8 cellular contexts compared by ENCODE assay signal in the genomic region with DNA sequence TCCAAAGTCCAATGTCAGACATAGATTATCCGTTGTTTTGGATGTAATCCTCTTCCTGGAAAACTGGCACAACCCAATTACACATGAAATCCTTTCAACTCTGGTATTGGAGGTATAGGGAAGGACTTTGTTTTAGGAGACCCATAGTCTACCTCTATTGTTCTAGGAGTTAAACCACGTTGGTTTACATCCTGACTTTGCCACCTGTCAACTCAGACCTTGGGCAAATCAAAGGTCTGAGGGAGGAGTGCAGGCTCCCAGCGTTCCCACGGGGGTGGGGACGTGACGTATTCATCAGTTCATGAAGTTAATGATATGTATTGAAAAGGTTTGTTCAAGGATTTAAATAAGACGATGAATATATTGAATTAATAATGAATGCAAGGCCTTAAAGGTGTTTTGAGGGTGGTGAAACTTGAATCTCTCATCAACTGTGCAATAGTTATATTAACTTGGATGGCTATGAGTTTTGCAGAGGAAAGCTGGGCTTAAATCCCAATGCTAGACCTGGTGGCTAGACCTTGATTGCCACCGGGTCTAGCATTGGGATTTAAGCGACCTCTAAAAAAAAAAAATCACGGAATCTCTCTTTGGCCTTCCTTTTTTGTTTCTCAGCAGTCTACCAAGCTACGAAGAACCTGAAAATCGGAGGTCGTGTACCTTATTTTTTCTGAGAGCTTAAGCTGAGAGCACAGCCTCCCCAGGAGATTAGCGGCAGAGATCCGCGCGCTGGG. TPM values are rescaled to one million over a fixed set of nuclear protein-coding genes. Genes with fewer than 3 reads are reported as not detected.
DNase-seq lines count a peak whose midpoint lies in the region; ATAC-seq and TF ChIP-seq lines count a peak whose summit lies in the region.

No MANE protein-coding gene starts in this region.

- TF ChIP-seq EP300 in neural cell (conservative IDR thresholded peaks at IDR 0.05; ENCODE audit: poor library complexity, severe bottlenecking), result no peak

- H3K9me2 ChIP-seq in Karpas-422 (replicated peaks; ENCODE audit: insufficient read depth, low read length), result no peaks in the 10 kb centered on the region
- no peaks in the 10 kb centered on the region for H3K9me2 ChIP-seq in neural cell (ENCODE audit: insufficient read depth, low read length)

- peak overlapping the region; percentile 100 for H3K9ac ChIP-seq in Karpas-422 (ENCODE audit: low read length)
- peak overlapping the region; percentile 99 for H3K9ac ChIP-seq in neural cell (ENCODE audit: low read length)

- no peaks in the 10 kb centered on the region for H3K27me3 ChIP-seq in Karpas-422 (ENCODE audit: low read length)
- no peaks in the 10 kb centered on the region for H3K27me3 ChIP-seq in dorsolateral prefrontal cortex
- no peaks in the 10 kb centered on the region for H3K27me3 ChIP-seq in neural cell (ENCODE audit: insufficient read depth, low read depth, low read length)

- ATAC-seq in GM21360 (IDR thresholded peaks at IDR 0.05; ENCODE audit: unreplicated experiment) (no peak), HG02571 (IDR thresholded peaks at IDR 0.05; ENCODE audit: unreplicated experiment) (no peak)

- H3K4me2 ChIP-seq in Karpas-422 (ENCODE audit: low read depth, low read length, poor library complexity, severe bottlenecking) (peak overlapping the region; percentile 95), neural cell (ENCODE audit: low read length) (peak overlapping the region; percentile 86)

- H3K9me3 ChIP-seq in Karpas-422 (ENCODE audit: low read length), result no peaks in the 10 kb centered on the region
- no peaks in the 10 kb centered on the region for H3K9me3 ChIP-seq in neural cell (ENCODE audit: low read length)

- intact Hi-C loops in dorsolateral prefrontal cortex (cut with DNase I), result loop anchor here (5.0 to 10.0 kb wide), 5 partner anchors 87 to 291 kb away; a partner anchor contains a TSS

- H2AFZ ChIP-seq in Karpas-422 (ENCODE audit: low read length), result peak overlapping the region; percentile 35; the same call in 1 of the 2 replicates
- H2AFZ ChIP-seq in neural cell (ENCODE audit: low read depth, low read length), result peak overlapping the region; percentile 85

- in situ Hi-C loops in G401 (cut with HindIII; ENCODE audit: low sequenced_read_pairs), result no loop called here

- H3K36me3 ChIP-seq in Karpas-422 (ENCODE audit: insufficient read depth, low read length) (peaks cover 6% of the 10 kb centered on the region), neural cell (ENCODE audit: insufficient read depth, low read length) (no peaks in the 10 kb centered on the region)

- no peak for TF ChIP-seq RAD21 in neural cell (conservative IDR thresholded peaks at IDR 0.05)

- H4K20me1 ChIP-seq in Karpas-422 (ENCODE audit: insufficient read depth, low read depth, low read length) (peaks cover 1% of the 10 kb centered on the region; the same call in 1 of the 2 replicates), neural cell (ENCODE audit: insufficient read depth) (no peaks in the 10 kb centered on the region)

- peaks cover 28% of the 10 kb centered on the region for H3K4me1 ChIP-seq in Karpas-422 (ENCODE audit: low read length)

- TF ChIP-seq CTCF in dorsolateral prefrontal cortex (IDR thresholded peaks at IDR 0.05 in 54 of 56, conservative IDR thresholded peaks at IDR 0.05 in 2 of 56; ENCODE audit: low read depth in 1 of 56, partially characterized antibody in 56 of 56) (no peak), neural cell (IDR thresholded peaks at IDR 0.05; ENCODE audit: poor library complexity, severe bottlenecking) (no peak)

- DNase-seq in G401 (ENCODE audit: low spot score) (peak; percentile 16), Karpas-422 (no peak), dorsolateral prefrontal cortex (no peak), mesenteric fat pad (ENCODE audit: low spot score) (no peak)
- no peak for DNase-seq in stimulated activated CD4-positive, alpha-beta T cell treated with anti-CD3 and anti-CD28 coated beads, Interleukin-4, amount 100 ng/mL, for 4 hours

- H3K4me3 ChIP-seq in Karpas-422 (ENCODE audit: low read length), result peak overlapping the region; percentile 75
- peak overlapping the region; percentile 67 to 97 (median 81) for H3K4me3 ChIP-seq in dorsolateral prefrontal cortex
- H3K4me3 ChIP-seq in neural cell (ENCODE audit: low read length), result peak overlapping the region; percentile 98

- peaks cover 13% of the 10 kb centered on the region for H3F3A ChIP-seq in neural cell (ENCODE audit: insufficient read depth, low read length, poor library complexity, severe bottlenecking)

- H3K27ac ChIP-seq in Karpas-422 (ENCODE audit: low read length) (peak overlapping the region; percentile 93), dorsolateral prefrontal cortex (peak overlapping the region; percentile 52 to 97 (median 91)), neural cell (ENCODE audit: low read length) (peak overlapping the region; percentile 98)

- H3K79me2 ChIP-seq in Karpas-422 (ENCODE audit: low read length), result peaks cover 46% of the 10 kb centered on the region
- peaks cover 25% of the 10 kb centered on the region for H3K79me2 ChIP-seq in neural cell (replicated peaks; ENCODE audit: insufficient read depth, low read length)

TF ChIP-seq in neural cell, 6 proteins besides CTCF, POLR2A, EP300 and RAD21:
- TF ChIP-seq MXI1 (conservative IDR thresholded peaks at IDR 0.05; ENCODE audit: poor library complexity, severe bottlenecking) (no peak), POLR2AphosphoS5 (IDR thresholded peaks at IDR 0.05) (no peak), SMC3 (conservative IDR thresholded peaks at IDR 0.05; ENCODE audit: poor library complexity) (no peak), EZH2 (IDR thresholded peaks at IDR 0.05; ENCODE audit: borderline replicate concordance, insufficient read depth, low read length, poor library complexity, severe bottlenecking) (no peak), TAF1 (IDR thresholded peaks at IDR 0.05; ENCODE audit: low read depth) (no peak)
- TF ChIP-seq, protein P1, sequence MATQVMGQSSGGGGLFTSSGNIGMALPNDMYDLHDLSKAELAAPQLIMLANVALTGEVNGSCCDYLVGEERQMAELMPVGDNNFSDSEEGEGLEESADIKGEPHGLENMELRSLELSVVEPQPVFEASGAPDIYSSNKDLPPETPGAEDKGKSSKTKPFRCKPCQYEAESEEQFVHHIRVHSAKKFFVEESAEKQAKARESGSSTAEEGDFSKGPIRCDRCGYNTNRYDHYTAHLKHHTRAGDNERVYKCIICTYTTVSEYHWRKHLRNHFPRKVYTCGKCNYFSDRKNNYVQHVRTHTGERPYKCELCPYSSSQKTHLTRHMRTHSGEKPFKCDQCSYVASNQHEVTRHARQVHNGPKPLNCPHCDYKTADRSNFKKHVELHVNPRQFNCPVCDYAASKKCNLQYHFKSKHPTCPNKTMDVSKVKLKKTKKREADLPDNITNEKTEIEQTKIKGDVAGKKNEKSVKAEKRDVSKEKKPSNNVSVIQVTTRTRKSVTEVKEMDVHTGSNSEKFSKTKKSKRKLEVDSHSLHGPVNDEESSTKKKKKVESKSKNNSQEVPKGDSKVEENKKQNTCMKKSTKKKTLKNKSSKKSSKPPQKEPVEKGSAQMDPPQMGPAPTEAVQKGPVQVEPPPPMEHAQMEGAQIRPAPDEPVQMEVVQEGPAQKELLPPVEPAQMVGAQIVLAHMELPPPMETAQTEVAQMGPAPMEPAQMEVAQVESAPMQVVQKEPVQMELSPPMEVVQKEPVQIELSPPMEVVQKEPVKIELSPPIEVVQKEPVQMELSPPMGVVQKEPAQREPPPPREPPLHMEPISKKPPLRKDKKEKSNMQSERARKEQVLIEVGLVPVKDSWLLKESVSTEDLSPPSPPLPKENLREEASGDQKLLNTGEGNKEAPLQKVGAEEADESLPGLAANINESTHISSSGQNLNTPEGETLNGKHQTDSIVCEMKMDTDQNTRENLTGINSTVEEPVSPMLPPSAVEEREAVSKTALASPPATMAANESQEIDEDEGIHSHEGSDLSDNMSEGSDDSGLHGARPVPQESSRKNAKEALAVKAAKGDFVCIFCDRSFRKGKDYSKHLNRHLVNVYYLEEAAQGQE (IDR thresholded peaks at IDR 0.05; ENCODE audit: borderline replicate concordance), result no peak

RNA-seq across cellular contexts. Expression of a gene that starts 0.7 kb away (rescaled TPM):
- total RNA-seq in G401 (2014; rRNA removed; shearing (Covaris generic)), result 11.1 and 15.1 TPM in 2 replicates
- total RNA-seq in Karpas-422 (2014; rRNA removed; shearing (Covaris generic); ENCODE audit: low replicate concordance), result 56.6 and 164 TPM in 2 replicates
- 100 to 1,000 TPM in 114 of 120 experiments, 10 to 100 TPM in 6; 89.8 to 145 (median 119) TPM for total RNA-seq in dorsolateral prefrontal cortex
- polyA plus RNA-seq in neural cell, result 21.2 and 22.4 TPM in 2 replicates
- 185 and 229 TPM in 2 replicates for polyA minus RNA-seq in neural cell
- total RNA-seq in mesenteric fat pad, result 55.8 TPM
